In the genomic region with DNA sequence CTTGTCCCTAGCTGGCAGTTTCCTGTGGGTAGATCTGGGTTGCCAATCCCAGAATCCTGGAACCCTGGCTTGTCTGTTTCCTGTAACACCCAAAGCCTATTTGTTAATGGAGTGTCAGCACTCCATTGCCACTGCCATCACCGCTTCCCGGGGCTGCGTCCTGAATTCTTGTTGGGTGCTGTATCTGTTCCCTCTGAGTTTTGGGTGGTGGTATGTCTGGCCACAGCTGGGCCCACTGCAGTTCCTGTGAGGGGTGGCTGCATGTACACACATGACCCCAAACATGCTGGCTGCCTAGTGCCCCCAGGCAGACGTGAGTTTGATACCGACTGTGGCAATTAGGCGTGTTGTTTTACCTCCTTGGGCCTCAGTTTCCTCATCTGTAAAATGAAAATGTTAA, we compare ENCODE assay signal across 15 cellular contexts. TPM values are rescaled to one million over a fixed set of nuclear protein-coding genes. Genes with fewer than 3 reads are reported as not detected.
DNase-seq lines count a peak whose midpoint lies in the region; ATAC-seq, FAIRE-seq and TF ChIP-seq lines count a peak whose summit lies in the region.
"Had no signal": no experiment of that assay in that cellular context is flagged by ENCODE, and none has a peak within 500 bp of the region (broad histone marks: within the 10 kb centered on the region; RNA-seq: fewer than 3 reads in every experiment).

No MANE protein-coding gene starts in this region.

- no peak for FAIRE-seq in urothelium cell line (lab: Jason Lieb, UNC)
- FAIRE-seq: GM19239 had no signal

- H3K4me1 ChIP-seq in BLaER1 treated with 17β-estradiol and CSF1 and Interleukin-3, amounts not matched to agents 10 nM and 100 nM: peaks cover 45 to 63% (median 58%) of the 10 kb centered on the region in 10 experiments
- H3K4me1 ChIP-seq in lower lobe of right lung: peaks cover 53% of the 10 kb centered on the region
- H3K4me1 ChIP-seq in spleen: peaks cover 0 to 17% (median 8%) of the 10 kb centered on the region in 6 donors
- peaks cover 0 to 22% (median 7%) of the 10 kb centered on the region in 4 donors for H3K4me1 ChIP-seq in stomach

- DNase-seq in caudate nucleus (lab: John Stamatoyannopoulos, UW) (no peak), lower lobe of right lung (peak; percentile 32), spleen (peak; percentile 60), anterior cingulate cortex (lab: John Stamatoyannopoulos, UW) (no peak), stomach (no peak), urothelium cell line (ENCODE audit: low spot score) (no peak)
- DNase-seq: ACHN; CD4-positive, alpha-beta memory T cell; DMS53; HCEC 1CT; HFFc6 had no signal

- H4K20me1 ChIP-seq in BLaER1 treated with 17β-estradiol and CSF1 and Interleukin-3, amounts not matched to agents 10 nM and 100 nM: peaks cover 0 to 100% (median 99%) of the 10 kb centered on the region in 11 experiments; a peak in 20 of 22 replicates

- WGBS in spleen, 5 donors: 84 to 94% (median 90%) methylated on average over 6 of the region's 6 CpGs
- WGBS in stomach, 5 donors: 70 to 92% (median 84%) methylated on average over 6 of the region's 6 CpGs

- no peaks in the 10 kb centered on the region for H3K9me3 ChIP-seq in BLaER1 treated with 17β-estradiol and CSF1 and Interleukin-3, amounts not matched to agents 10 nM and 100 nM (replicated peaks in 1 of 11)
- H3K9me3 ChIP-seq in lower lobe of right lung: no peaks in the 10 kb centered on the region
- no peaks in the 10 kb centered on the region for H3K9me3 ChIP-seq in spleen
- H3K9me3 ChIP-seq in stomach: no peaks in the 10 kb centered on the region

- 0 out of 22 replicates have a peak overlapping the region, but pooled peaks of 1 of the 11 experiments have one; percentile 12 for H3K27ac ChIP-seq in BLaER1 treated with 17β-estradiol and CSF1 and Interleukin-3, amounts not matched to agents 10 nM and 100 nM
- H3K27ac ChIP-seq in caudate nucleus (ENCODE audit: low read depth, low read length) (peak overlapping the region; percentile 96), lower lobe of right lung (no peak overlapping the region), spleen (no peak overlapping the region), stomach (peak overlapping the region in 1 of 5 donors; percentile 22)
- H3K27ac ChIP-seq: C4-2B, HL-60 had no signal

- intact Hi-C loops in lower lobe of right lung (cut with DNase I) (loop anchor here (10.0 kb wide), 1 partner anchor 137 kb away; no protein-coding TSS in a partner anchor), spleen (cut with DNase I; ENCODE audit: low total_unique reads) (no loop called here), stomach (cut with DNase I; ENCODE audit: low total_unique reads) (no loop called here)

- no peak overlapping the region; a peak in 2 of 22 replicates for H3K9ac ChIP-seq in BLaER1 treated with 17β-estradiol and CSF1 and Interleukin-3, amounts not matched to agents 10 nM and 100 nM

- no peak overlapping the region for H3K4me3 ChIP-seq in BLaER1 treated with 17β-estradiol and CSF1 and Interleukin-3, amounts not matched to agents 10 nM and 100 nM
- H3K4me3 ChIP-seq in lower lobe of right lung (no peak overlapping the region), spleen (no peak overlapping the region), stomach (no peak overlapping the region)

- peaks cover 0 to 96% (median 43%) of the 10 kb centered on the region in 11 experiments; a peak in 18 of 22 replicates for H3K36me3 ChIP-seq in BLaER1 treated with 17β-estradiol and CSF1 and Interleukin-3, amounts not matched to agents 10 nM and 100 nM
- no peaks in the 10 kb centered on the region for H3K36me3 ChIP-seq in lower lobe of right lung
- no peaks in the 10 kb centered on the region for H3K36me3 ChIP-seq in spleen
- H3K36me3 ChIP-seq in stomach: no peaks in the 10 kb centered on the region

- TF ChIP-seq POLR2A in spleen (IDR thresholded peaks at IDR 0.05) (no peak), stomach (IDR thresholded peaks at IDR 0.05) (no peak)

- no peaks in the 10 kb centered on the region for H3K27me3 ChIP-seq in BLaER1 treated with 17β-estradiol and CSF1 and Interleukin-3, amounts not matched to agents 10 nM and 100 nM
- H3K27me3 ChIP-seq in lower lobe of right lung (ENCODE audit: low read depth) (no peaks in the 10 kb centered on the region), spleen (replicated peaks in 1 of 7) (no peaks in the 10 kb centered on the region), stomach (no peaks in the 10 kb centered on the region)

- no peak for ATAC-seq in lower lobe of right lung

- TF ChIP-seq CTCF in lower lobe of right lung (IDR thresholded peaks at IDR 0.05) (no peak), spleen (IDR thresholded peaks at IDR 0.05 in 8 of 11, conservative IDR thresholded peaks at IDR 0.05 in 3 of 11) (no peak), stomach (IDR thresholded peaks at IDR 0.05) (no peak)

- no peak for TF ChIP-seq EP300 in stomach (IDR thresholded peaks at IDR 0.05)

- peak overlapping the region; percentile 50 to 83 (median 73) for H3K4me2 ChIP-seq in BLaER1 treated with 17β-estradiol and CSF1 and Interleukin-3, amounts not matched to agents 10 nM and 100 nM

RNA-seq across cellular contexts. Expression of gene NAV1, which starts 29.3 kb away (rescaled TPM):
- 24.5 TPM for total RNA-seq in lower lobe of right lung
- total RNA-seq in spleen: 10 to 100 TPM; 15.7 to 37.2 (median 27.4) TPM
- 1 to 10 TPM; 1.1 to 3.5 (median 1.2) TPM for polyA plus RNA-seq in spleen
- 10 to 100 TPM in 4 of 5 donors, 1 to 10 TPM in 1; 8.2 to 33.0 (median 17.3) TPM for total RNA-seq in stomach
- polyA plus RNA-seq in stomach: 1 to 10 TPM; 3.0 to 4.7 (median 4.7) TPM

Comparison
In these comparisons a context has a peak if more than half of its experiments do, and no peak if none do; other contexts are left out.
1. DNase-seq: peak in lower lobe of right lung (single experiment) and spleen (single experiment); none in caudate nucleus (0 of 61), anterior cingulate cortex (0 of 58), stomach (single experiment) and urothelium cell line (single experiment).